In the genomic region with DNA sequence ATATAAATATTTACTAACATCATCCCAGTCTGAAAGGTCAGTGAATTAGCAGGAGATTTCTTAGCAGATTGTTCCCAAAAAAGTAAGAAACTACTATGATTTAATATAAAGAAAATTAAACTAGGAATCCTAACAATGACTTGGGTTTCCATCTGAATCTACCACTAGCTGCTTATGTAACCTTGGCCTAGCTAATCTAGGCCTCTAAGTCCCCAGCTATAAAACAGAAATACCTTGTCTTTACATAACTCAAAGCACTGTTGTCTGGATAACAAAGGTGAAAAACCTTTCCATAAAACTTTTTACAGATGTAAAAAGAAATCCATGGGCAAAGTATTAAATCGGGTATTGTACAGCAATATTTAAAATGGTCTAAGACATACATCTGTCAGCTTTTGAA, we compare ENCODE assay signal across 11 cellular contexts. TPM values are rescaled to one million over a fixed set of nuclear protein-coding genes. Genes with fewer than 3 reads are reported as not detected.
DNase-seq lines count a peak whose midpoint lies in the region; ATAC-seq and TF ChIP-seq lines count a peak whose summit lies in the region.
"Had no signal": no experiment of that assay in that cellular context is flagged by ENCODE, and none has a peak within 500 bp of the region (broad histone marks: within the 10 kb centered on the region; RNA-seq: fewer than 3 reads in every experiment).

No MANE protein-coding gene starts in this region.

- no CpG with 5 or more reads among the region's 1 CpG for WGBS in trophoblast cell (ENCODE audit: extremely low coverage, insufficient coverage, insufficient read length)

- H2BK5ac ChIP-seq in trophoblast cell (ENCODE audit: low read depth, low read length, poor library complexity) = no peak overlapping the region

- H4K12ac ChIP-seq in trophoblast cell (ENCODE audit: low read depth, low read length) = no peak overlapping the region

- no peak overlapping the region for H2AFZ ChIP-seq in trophoblast cell (ENCODE audit: insufficient read depth, low read length, poor library complexity)

- no peak overlapping the region for H3K4ac ChIP-seq in trophoblast cell (ENCODE audit: low read depth, low read length)

- no peak overlapping the region for H3K27ac ChIP-seq in trophoblast cell (ENCODE audit: low read depth, low read length)

- H3K9ac ChIP-seq in trophoblast cell (ENCODE audit: low read length) = no peak overlapping the region

- peaks cover 17% of the 10 kb centered on the region for H3K79me1 ChIP-seq in trophoblast cell (ENCODE audit: low read length)

- no peak overlapping the region for H2AK5ac ChIP-seq in trophoblast cell (ENCODE audit: low read length)

- H3K23ac ChIP-seq in trophoblast cell (ENCODE audit: low read length) = no peak overlapping the region

- H3K4me2 ChIP-seq in trophoblast cell (ENCODE audit: low read length) = no peak overlapping the region

- H3K14ac ChIP-seq in trophoblast cell (ENCODE audit: low read length) = no peak overlapping the region

- peak overlapping the region; percentile 97 for H3K4me3 Mint-ChIP-seq in HFFc6
- H3K4me3 Mint-ChIP-seq in activated naive CD8-positive, alpha-beta T cell treated with anti-CD3 and anti-CD28 coated beads for 36 hours = peak overlapping the region; percentile 56
- peak overlapping the region; percentile 13 for H3K4me3 Mint-ChIP-seq in stimulated activated effector memory CD8-positive, alpha-beta T cell treated with anti-CD3 and anti-CD28 coated beads, Interleukin-12 subunit alpha, Interleukin-12 subunit beta, amount 100 ng/mL, for 72 hours

- DNase-seq in HFFc6 = no peak
- DNase-seq in activated naive CD8-positive, alpha-beta T cell treated with anti-CD3 and anti-CD28 coated beads for 36 hours = no peak
- peak; percentile 25 for DNase-seq in iris pigment epithelial cell (ENCODE audit: low read depth)
- no peak for DNase-seq in stimulated activated effector memory CD8-positive, alpha-beta T cell treated with anti-CD3 and anti-CD28 coated beads, Interleukin-12 subunit alpha, Interleukin-12 subunit beta, amount 100 ng/mL, for 72 hours (ENCODE audit: low spot score in 2 of 2)
- no peak for DNase-seq in NCI-H2029 treated with DMSO at 0.1 percent for 48 hours (lab: John Stamatoyannopoulos, UW)
- no peak for DNase-seq in trophoblast cell
- DNase-seq in iPS-NIHi7 (ENCODE audit: extremely low spot score) = no peak
- DNase-seq: activated CD4-positive, CD25-positive, alpha-beta regulatory T cell treated with anti-CD3 and anti-CD28 coated beads, Interleukin-2, amount 50 U/mL, for 72 hours; islet precursor cell; NCI-H524; stimulated activated CD4-positive, alpha-beta T cell treated with anti-CD3 and anti-CD28 coated beads, Interleukin-4, amount 100 ng/mL, for 24 hours had no signal

- no peak for TF ChIP-seq CTCF in HFFc6 (IDR thresholded peaks at IDR 0.05)

- no peak overlapping the region for H2BK120ac ChIP-seq in trophoblast cell (ENCODE audit: insufficient read depth, low read length, poor library complexity)

- H4K8ac ChIP-seq in trophoblast cell (ENCODE audit: low read depth, low read length) = no peak overlapping the region

- peak overlapping the region; percentile 63; the same call in 1 of the 2 replicates for H3K27ac Mint-ChIP-seq in HFFc6
- peak overlapping the region; percentile 65 for H3K27ac Mint-ChIP-seq in activated naive CD8-positive, alpha-beta T cell treated with anti-CD3 and anti-CD28 coated beads for 36 hours
- H3K27ac Mint-ChIP-seq in stimulated activated effector memory CD8-positive, alpha-beta T cell treated with anti-CD3 and anti-CD28 coated beads, Interleukin-12 subunit alpha, Interleukin-12 subunit beta, amount 100 ng/mL, for 72 hours = peak overlapping the region; percentile 9

- H3K36me3 ChIP-seq in trophoblast cell (ENCODE audit: control insufficient read depth in 1 of 2, insufficient read depth in 2 of 2, low read length in 2 of 2) = peaks cover 0 to 5% of the 10 kb centered on the region in 2 experiments

- no peaks in the 10 kb centered on the region for H3K27me3 ChIP-seq in trophoblast cell (ENCODE audit: insufficient read depth, low read length)

- H3K4me3 ChIP-seq in trophoblast cell (ENCODE audit: low read depth, low read length) = no peak overlapping the region

- ATAC-seq in stimulated activated effector memory CD8-positive, alpha-beta T cell treated with anti-CD3 and anti-CD28 coated beads, Interleukin-12 subunit alpha, Interleukin-12 subunit beta, amount 100 ng/mL, for 72 hours = no peak

- no peak overlapping the region for H4K91ac ChIP-seq in trophoblast cell (ENCODE audit: low read depth, low read length)

- no peak overlapping the region for H2BK12ac ChIP-seq in trophoblast cell (ENCODE audit: low read length)

- peaks cover 19% of the 10 kb centered on the region for H3K79me2 ChIP-seq in trophoblast cell (ENCODE audit: control insufficient read depth, insufficient read depth, low read length, poor library complexity)

- H3K4me1 Mint-ChIP-seq in HFFc6 (ENCODE audit: low read depth) = peaks cover 65% of the 10 kb centered on the region
- H3K4me1 Mint-ChIP-seq in activated naive CD8-positive, alpha-beta T cell treated with anti-CD3 and anti-CD28 coated beads for 36 hours = peaks cover 63% of the 10 kb centered on the region
- peaks cover 57% of the 10 kb centered on the region for H3K4me1 Mint-ChIP-seq in stimulated activated effector memory CD8-positive, alpha-beta T cell treated with anti-CD3 and anti-CD28 coated beads, Interleukin-12 subunit alpha, Interleukin-12 subunit beta, amount 100 ng/mL, for 72 hours

- no peaks in the 10 kb centered on the region for H3K9me3 Mint-ChIP-seq in HFFc6
- H3K9me3 Mint-ChIP-seq in activated naive CD8-positive, alpha-beta T cell treated with anti-CD3 and anti-CD28 coated beads for 36 hours = no peaks in the 10 kb centered on the region
- H3K9me3 Mint-ChIP-seq in stimulated activated effector memory CD8-positive, alpha-beta T cell treated with anti-CD3 and anti-CD28 coated beads, Interleukin-12 subunit alpha, Interleukin-12 subunit beta, amount 100 ng/mL, for 72 hours = no peaks in the 10 kb centered on the region

- H3K36me3 Mint-ChIP-seq in HFFc6 (ENCODE audit: low read depth) = peaks cover 5% of the 10 kb centered on the region; the same call in 1 of the 2 replicates
- peaks cover 17% of the 10 kb centered on the region for H3K36me3 Mint-ChIP-seq in activated naive CD8-positive, alpha-beta T cell treated with anti-CD3 and anti-CD28 coated beads for 36 hours
- peaks cover 22% of the 10 kb centered on the region for H3K36me3 Mint-ChIP-seq in stimulated activated effector memory CD8-positive, alpha-beta T cell treated with anti-CD3 and anti-CD28 coated beads, Interleukin-12 subunit alpha, Interleukin-12 subunit beta, amount 100 ng/mL, for 72 hours

- no peaks in the 10 kb centered on the region for H3K9me3 ChIP-seq in trophoblast cell (ENCODE audit: insufficient read depth, low read depth, low read length)

- peaks cover 8% of the 10 kb centered on the region in 2 experiments for H3K4me1 ChIP-seq in trophoblast cell (ENCODE audit: control insufficient read depth in 1 of 2, insufficient read depth in 2 of 2, low read length in 2 of 2)

- H3K27me3 Mint-ChIP-seq in HFFc6 (ENCODE audit: insufficient read depth) = peaks cover 2% of the 10 kb centered on the region; the same call in 1 of the 2 replicates
- no peaks in the 10 kb centered on the region for H3K27me3 Mint-ChIP-seq in activated naive CD8-positive, alpha-beta T cell treated with anti-CD3 and anti-CD28 coated beads for 36 hours

- H3K18ac ChIP-seq in trophoblast cell (ENCODE audit: low read length) = no peak overlapping the region

RNA-seq across cellular contexts. Expression of gene FBXL5, which starts 3.0 kb away (rescaled TPM):
- 10 to 100 TPM; 35.8 to 40.5 (median 37.2) TPM for total RNA-seq in HFFc6 (2021; fragmentation: NEBNext Ultra II Directional; extraction: Animal tissue kit (Norgen Biotek cat#: 25700))
- total RNA-seq in activated naive CD8-positive, alpha-beta T cell treated with anti-CD3 and anti-CD28 coated beads for 36 hours = 10 to 100 TPM; 30.3 to 31.0 TPM
- 32.4 and 32.8 TPM in 2 replicates for polyA plus RNA-seq in trophoblast cell (2013)

RNA-seq across cellular contexts. Expression of gene FAM200B, which starts 29.4 kb away (rescaled TPM):
- 10 to 100 TPM; 26.0 to 36.2 (median 34.3) TPM for total RNA-seq in HFFc6 (2021; fragmentation: NEBNext Ultra II Directional; extraction: Animal tissue kit (Norgen Biotek cat#: 25700))
- 10 to 100 TPM; 13.1 to 15.0 TPM for total RNA-seq in activated naive CD8-positive, alpha-beta T cell treated with anti-CD3 and anti-CD28 coated beads for 36 hours
- 60.1 and 63.5 TPM in 2 replicates for polyA plus RNA-seq in trophoblast cell (2013)

RNA-seq across cellular contexts. Expression of gene BST1, which starts 50.7 kb away (rescaled TPM):
- 1 to 10 TPM; 2.4 to 4.2 (median 2.8) TPM for total RNA-seq in HFFc6 (2021; fragmentation: NEBNext Ultra II Directional; extraction: Animal tissue kit (Norgen Biotek cat#: 25700))
- total RNA-seq in activated naive CD8-positive, alpha-beta T cell treated with anti-CD3 and anti-CD28 coated beads for 36 hours = under 1 TPM; 0.38 to 0.54 TPM
- 0.24 and 0.40 TPM in 2 replicates for polyA plus RNA-seq in trophoblast cell (2013)

Comparison
In these comparisons a context has a peak if more than half of its experiments do, and no peak if none do; other contexts are left out.
1. H3K27ac Mint-ChIP-seq: peak in every context shown above with its lines; median percentile 65 in activated naive CD8-positive, alpha-beta T cell treated with anti-CD3 and anti-CD28 coated beads for 36 hours; 63 in HFFc6; 9 in stimulated activated effector memory CD8-positive, alpha-beta T cell treated with anti-CD3 and anti-CD28 coated beads, Interleukin-12 subunit alpha, Interleukin-12 subunit beta, amount 100 ng/mL, for 72 hours.
2. H3K4me3 Mint-ChIP-seq: peak in every context shown above with its lines; median percentile 97 in HFFc6; 56 in activated naive CD8-positive, alpha-beta T cell treated with anti-CD3 and anti-CD28 coated beads for 36 hours; 13 in stimulated activated effector memory CD8-positive, alpha-beta T cell treated with anti-CD3 and anti-CD28 coated beads, Interleukin-12 subunit alpha, Interleukin-12 subunit beta, amount 100 ng/mL, for 72 hours.